13 cellular contexts compared by ENCODE assay signal in the genomic region with DNA sequence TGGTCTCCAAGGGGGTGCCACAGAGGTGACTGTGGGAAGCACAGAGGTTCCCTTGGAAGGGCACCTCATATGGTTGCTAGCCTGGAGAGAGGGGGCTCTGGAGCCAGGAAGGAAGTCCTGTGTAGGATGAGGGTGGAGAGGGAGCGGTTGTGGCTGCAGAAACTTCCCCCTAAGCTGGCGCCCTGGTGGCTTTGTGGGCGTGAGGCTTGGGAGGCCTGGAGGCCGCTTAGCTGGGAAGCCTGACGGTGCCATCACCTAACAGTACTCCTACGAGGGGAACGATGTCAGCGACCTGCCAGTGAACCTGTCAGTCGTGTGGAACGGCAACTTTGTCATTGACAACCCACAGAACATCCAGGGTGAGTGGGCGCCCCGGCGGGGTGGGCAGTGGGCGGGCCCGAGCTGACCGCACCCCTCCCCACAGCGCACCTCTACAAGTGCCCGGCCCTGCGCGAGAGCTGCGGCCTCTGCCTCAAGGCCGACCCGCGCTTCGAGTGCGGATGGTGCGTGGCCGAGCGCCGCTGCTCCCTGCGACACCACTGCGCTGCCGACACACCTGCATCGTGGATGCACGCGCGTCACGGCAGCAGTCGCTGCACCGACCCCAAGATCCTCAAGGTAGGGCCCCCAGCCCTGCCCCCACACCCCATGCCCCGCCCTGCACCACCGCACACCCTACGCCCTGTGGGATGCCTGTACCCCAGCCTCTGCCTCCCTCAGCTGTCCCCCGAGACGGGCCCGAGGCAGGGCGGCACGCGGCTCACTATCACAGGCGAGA.
"Had no signal": no experiment of that assay in that cellular context is flagged by ENCODE, and none has a peak within 500 bp of the region (broad histone marks: within the 10 kb centered on the region; RNA-seq: fewer than 3 reads in every experiment).

No MANE protein-coding gene starts in this region.

- DNase-seq: activated CD4-positive, alpha-beta T cell treated with anti-CD3 and anti-CD28 coated beads, Interleukin-2, amount 50 U/mL, for 1 hour; activated T-cell treated with anti-CD3 and anti-CD28 coated beads, Interleukin-2, amount 50 U/mL, for 1 hour; amygdala; gastrocnemius medialis; kidney glomerular epithelial cell; nephron progenitor cell; stimulated activated CD4-positive, alpha-beta T cell treated with anti-CD3 and anti-CD28 coated beads, Interleukin-4, amount 100 ng/mL, for 1 hour; stimulated activated CD8-positive, alpha-beta memory T cell treated with anti-CD3 and anti-CD28 coated beads, Interleukin-4, amount 100 ng/mL, for 48 hours; stomach; T-helper 17 cell; uterus had no signal

- H3K4me1 ChIP-seq: gastrocnemius medialis, parathyroid adenoma, uterus had no signal

- H3K4me3 ChIP-seq: gastrocnemius medialis, stomach, uterus had no signal

- H2AFZ ChIP-seq: parathyroid adenoma had no signal

- H3K27me3 ChIP-seq: gastrocnemius medialis, stomach, uterus had no signal

- H3K4me3 Mint-ChIP-seq: activated naive CD4-positive, alpha-beta T cell treated with anti-CD3 and anti-CD28 coated beads, Interleukin-2, amount 50 U/mL, for 24 hours; nephron progenitor cell; T-helper 17 cell had no signal

- H3K27ac Mint-ChIP-seq: activated naive CD4-positive, alpha-beta T cell treated with anti-CD3 and anti-CD28 coated beads, Interleukin-2, amount 50 U/mL, for 24 hours; nephron progenitor cell; T-helper 17 cell had no signal

- H3K27ac ChIP-seq: gastrocnemius medialis, parathyroid adenoma, stomach, uterus had no signal

- H3K9me3 Mint-ChIP-seq: activated naive CD4-positive, alpha-beta T cell treated with anti-CD3 and anti-CD28 coated beads, Interleukin-2, amount 50 U/mL, for 24 hours; nephron progenitor cell had no signal

- H3K27me3 Mint-ChIP-seq: activated naive CD4-positive, alpha-beta T cell treated with anti-CD3 and anti-CD28 coated beads, Interleukin-2, amount 50 U/mL, for 24 hours; T-helper 17 cell had no signal

- H3K4me1 Mint-ChIP-seq: activated naive CD4-positive, alpha-beta T cell treated with anti-CD3 and anti-CD28 coated beads, Interleukin-2, amount 50 U/mL, for 24 hours had no signal

- ATAC-seq: gastrocnemius medialis had no signal

- H3K36me3 ChIP-seq: uterus had no signal

- H3K9me3 ChIP-seq: gastrocnemius medialis, stomach, uterus had no signal
